Comparison of ENCODE assay signal across 19 cellular contexts in genomic region chr17:35543856-35544255, GRCh38. TPM values are rescaled to one million over a fixed set of nuclear protein-coding genes. Genes with fewer than 3 reads are reported as not detected.
"Had no signal": no experiment of that assay in that cellular context is flagged by ENCODE, and none has a peak within 500 bp of the region (broad histone marks: within the 10 kb centered on the region; RNA-seq: fewer than 3 reads in every experiment).

No MANE protein-coding gene starts in this region.

- H3K9me3 ChIP-seq: heart left ventricle, left lung, sigmoid colon, spleen had no signal

- H3K4me3 ChIP-seq: cardiac muscle cell, coronary artery, heart left ventricle, left lung, sigmoid colon, spleen had no signal

- ATAC-seq: heart left ventricle; left lung; naive thymus-derived CD4-positive, alpha-beta T cell; stimulated activated naive CD8-positive, alpha-beta T cell treated with anti-CD3 and anti-CD28 coated beads, Interleukin-15, amount 100 ng/mL, for 72 hours had no signal

- FAIRE-seq: frontal cortex had no signal

- H3K9ac ChIP-seq: parathyroid adenoma had no signal

- H3K79me2 ChIP-seq: parathyroid adenoma had no signal

- H3K4me1 ChIP-seq: parathyroid adenoma had no signal

- H3K27ac Mint-ChIP-seq: activated T-helper 1 cell treated with anti-CD3 and anti-CD28 coated beads, Interleukin-12 subunit alpha, Interleukin-12 subunit beta, Interleukin-2, Interleukin-4 antibody, amounts not matched to agents 30 ng/mL and 10 ng/mL and 1 ng/mL, durations not matched to agents 14 hours and 24 hours and 36 hours; stimulated activated naive CD8-positive, alpha-beta T cell treated with anti-CD3 and anti-CD28 coated beads, Interleukin-15, amount 100 ng/mL, for 72 hours; type B pancreatic cell had no signal

- H3K36me3 Mint-ChIP-seq: type B pancreatic cell had no signal

- H2AFZ ChIP-seq: parathyroid adenoma had no signal

- H3K27me3 ChIP-seq: heart left ventricle, left lung, spleen had no signal

- H3K36me3 ChIP-seq: cardiac muscle cell, heart left ventricle, left lung, sigmoid colon, spleen had no signal

- H3K27me3 Mint-ChIP-seq: stimulated activated naive CD8-positive, alpha-beta T cell treated with anti-CD3 and anti-CD28 coated beads, Interleukin-15, amount 100 ng/mL, for 72 hours had no signal

- H3K27ac ChIP-seq: cardiac muscle cell, coronary artery, heart left ventricle, left lung, parathyroid adenoma, sigmoid colon had no signal

- DNase-seq: activated CD4-positive, alpha-beta T cell treated with anti-CD3 and anti-CD28 coated beads, Interleukin-2, amount 50 U/mL, for 1 hour; activated CD8-positive, alpha-beta memory T cell treated with anti-CD3 and anti-CD28 coated beads for 24 hours; activated naive CD4-positive, alpha-beta T cell treated with Interleukin-2 at 50 U/mL for 16 hours; anterior cingulate cortex; effector CD8-positive, alpha-beta T cell; heart left ventricle; islet precursor cell; left lung; naive thymus-derived CD4-positive, alpha-beta T cell; sigmoid colon; spleen; stimulated activated naive CD8-positive, alpha-beta T cell treated with anti-CD3 and anti-CD28 coated beads, Interleukin-15, amount 100 ng/mL, for 72 hours; T-helper 9 cell had no signal

- H3K4me3 Mint-ChIP-seq: activated T-helper 1 cell treated with anti-CD3 and anti-CD28 coated beads, Interleukin-12 subunit alpha, Interleukin-12 subunit beta, Interleukin-2, Interleukin-4 antibody, amounts not matched to agents 30 ng/mL and 10 ng/mL and 1 ng/mL, durations not matched to agents 14 hours and 24 hours and 36 hours; stimulated activated naive CD8-positive, alpha-beta T cell treated with anti-CD3 and anti-CD28 coated beads, Interleukin-15, amount 100 ng/mL, for 72 hours; type B pancreatic cell had no signal

- H3K9me3 Mint-ChIP-seq: activated T-helper 1 cell treated with anti-CD3 and anti-CD28 coated beads, Interleukin-12 subunit alpha, Interleukin-12 subunit beta, Interleukin-2, Interleukin-4 antibody, amounts not matched to agents 30 ng/mL and 10 ng/mL and 1 ng/mL, durations not matched to agents 14 hours and 24 hours and 36 hours; naive thymus-derived CD4-positive, alpha-beta T cell; stimulated activated naive CD8-positive, alpha-beta T cell treated with anti-CD3 and anti-CD28 coated beads, Interleukin-15, amount 100 ng/mL, for 72 hours; type B pancreatic cell had no signal

RNA-seq across cellular contexts. Expression of gene SLFN12L, which starts 6.4 kb away (rescaled TPM):
- total RNA-seq: cardiac muscle cell had no signal
- polyA plus RNA-seq: cardiac muscle cell had no signal

RNA-seq across cellular contexts. Expression of gene SLFN14, which starts 16.8 kb away (rescaled TPM):
- total RNA-seq: naive thymus-derived CD4-positive, alpha-beta T cell; sigmoid colon had no signal
- polyA plus RNA-seq: heart left ventricle, sigmoid colon had no signal
